In genomic region chr1:179971563-179972496, GRCh38 we compare ENCODE assay signal across 1 cellular context.
TF ChIP-seq lines count a peak whose summit lies in the region.

No MANE protein-coding gene starts in this region.

TF ChIP-seq in K562, 482 proteins besides CTCF, POLR2A, EP300 and RAD21 (continued from another document and continues in another):
- peak; percentile 50; the same call in 1 of the 2 replicates for TF ChIP-seq ZNF407 (IDR thresholded peaks at IDR 0.05; ENCODE audit: low read depth)
- peak; percentile 83; the same call in 1 of the 2 replicates for TF ChIP-seq ILF3 (IDR thresholded peaks at IDR 0.05; ENCODE audit: borderline replicate concordance)
- TF ChIP-seq MCM7 (IDR thresholded peaks at IDR 0.05): 0 out of 4 replicates have a peak, but pooled peaks of 1 of the 2 experiments have one; percentile 56
- no peak for TF ChIP-seq PHF8 (IDR thresholded peaks at IDR 0.05; ENCODE audit: borderline replicate concordance, low read length)
- TF ChIP-seq NR4A1 (CRISPR knock-in tag; IDR thresholded peaks at IDR 0.05): no peak
- TF ChIP-seq NR4A1 (tag; IDR thresholded peaks at IDR 0.05): peak; percentile 55; the same call in 1 of the 2 replicates
- TF ChIP-seq, protein P1, sequence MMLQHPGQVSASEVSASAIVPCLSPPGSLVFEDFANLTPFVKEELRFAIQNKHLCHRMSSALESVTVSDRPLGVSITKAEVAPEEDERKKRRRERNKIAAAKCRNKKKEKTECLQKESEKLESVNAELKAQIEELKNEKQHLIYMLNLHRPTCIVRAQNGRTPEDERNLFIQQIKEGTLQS (IDR thresholded peaks at IDR 0.05): peak; percentile 77
- TF ChIP-seq, protein P1 (CRISPR knock-in tag; conservative IDR thresholded peaks at IDR 0.05): no peak
- TF ChIP-seq ADNP (tag; IDR thresholded peaks at IDR 0.05): peak; percentile 64; the same call in 1 of the 2 replicates
- peak; percentile 44 for TF ChIP-seq HMGN3 (IDR thresholded peaks at IDR 0.05; ENCODE audit: borderline replicate concordance, extremely low read depth, insufficient read length, low read depth, low read length)
- peak in 1 of 2 experiments; percentile 78; a peak in 2 of 3 replicates for TF ChIP-seq CBX3 (IDR thresholded peaks at IDR 0.05; ENCODE audit: borderline replicate concordance in 1 of 2, low read length in 2 of 2)
- no peak for TF ChIP-seq SMAD2 (IDR thresholded peaks at IDR 0.05; ENCODE audit: low read depth, low read length)
- peak; percentile 82 for TF ChIP-seq NCOA1 (IDR thresholded peaks at IDR 0.05; ENCODE audit: low read depth)
- no peak for TF ChIP-seq ELK1 (CRISPR knock-in tag; IDR thresholded peaks at IDR 0.05)
- peak; percentile 54; the same call in 1 of the 2 replicates for TF ChIP-seq TRIM28 (IDR thresholded peaks at IDR 0.05)
- TF ChIP-seq FOXP1 (CRISPR knock-in tag; IDR thresholded peaks at IDR 0.05): 0 out of 2 replicates have a peak, but pooled peaks have one; percentile 38
- TF ChIP-seq PKNOX1 (IDR thresholded peaks at IDR 0.05): peak; percentile 34
- TF ChIP-seq ZNF644 (tag; IDR thresholded peaks at IDR 0.05; ENCODE audit: low read depth): peak; percentile 85; the same call in 1 of the 2 replicates
- TF ChIP-seq GABPB1 (CRISPR knock-in tag; IDR thresholded peaks at IDR 0.05): no peak; the same call in 1 of the 2 replicates
- TF ChIP-seq TRIM24 (IDR thresholded peaks at IDR 0.05): peak; percentile 85 to 93
- peak; percentile 64; the same call in 1 of the 2 replicates for TF ChIP-seq SMAD4 (CRISPR knock-in tag; conservative IDR thresholded peaks at IDR 0.05)
- peak; percentile 84 for TF ChIP-seq DMBX1 (CRISPR knock-in tag; IDR thresholded peaks at IDR 0.05; ENCODE audit: borderline replicate concordance)
- TF ChIP-seq SREBF1 (IDR thresholded peaks at IDR 0.05; ENCODE audit: borderline replicate concordance, low read depth, low read length): no peak
- TF ChIP-seq RCOR1 (IDR thresholded peaks at IDR 0.05; ENCODE audit: borderline replicate concordance in 1 of 2, low read depth in 2 of 2, low read length in 2 of 2): peak; percentile 91 to 99
- TF ChIP-seq LCOR (CRISPR knock-in tag; IDR thresholded peaks at IDR 0.05): peak; percentile 42; the same call in 1 of the 2 replicates
- peak; percentile 61 for TF ChIP-seq CXXC5 (CRISPR knock-in tag; IDR thresholded peaks at IDR 0.05)
- peak; percentile 92 for TF ChIP-seq PHB2 (IDR thresholded peaks at IDR 0.05; ENCODE audit: low read depth)
- TF ChIP-seq YY1 (IDR thresholded peaks at IDR 0.05; ENCODE audit: borderline replicate concordance in 1 of 3, control insufficient read depth in 1 of 3, extremely low read depth in 1 of 3, insufficient read depth in 3 of 3, insufficient read length in 1 of 3, insufficient replicate concordance in 2 of 3, low read depth in 1 of 3, low read length in 2 of 3): no peak
- peak; percentile 99 for TF ChIP-seq ARID1B (IDR thresholded peaks at IDR 0.05)
- peak; percentile 64; the same call in 1 of the 2 replicates for TF ChIP-seq BCOR (IDR thresholded peaks at IDR 0.05)
- TF ChIP-seq, protein P2, sequence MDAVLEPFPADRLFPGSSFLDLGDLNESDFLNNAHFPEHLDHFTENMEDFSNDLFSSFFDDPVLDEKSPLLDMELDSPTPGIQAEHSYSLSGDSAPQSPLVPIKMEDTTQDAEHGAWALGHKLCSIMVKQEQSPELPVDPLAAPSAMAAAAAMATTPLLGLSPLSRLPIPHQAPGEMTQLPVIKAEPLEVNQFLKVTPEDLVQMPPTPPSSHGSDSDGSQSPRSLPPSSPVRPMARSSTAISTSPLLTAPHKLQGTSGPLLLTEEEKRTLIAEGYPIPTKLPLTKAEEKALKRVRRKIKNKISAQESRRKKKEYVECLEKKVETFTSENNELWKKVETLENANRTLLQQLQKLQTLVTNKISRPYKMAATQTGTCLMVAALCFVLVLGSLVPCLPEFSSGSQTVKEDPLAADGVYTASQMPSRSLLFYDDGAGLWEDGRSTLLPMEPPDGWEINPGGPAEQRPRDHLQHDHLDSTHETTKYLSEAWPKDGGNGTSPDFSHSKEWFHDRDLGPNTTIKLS (IDR thresholded peaks at IDR 0.05; ENCODE audit: borderline replicate concordance, low read depth): 0 out of 2 replicates have a peak, but pooled peaks have one; percentile 31
- 0 out of 2 replicates have a peak, but pooled peaks have one; percentile 63 for TF ChIP-seq ZNF589 (CRISPR knock-in tag; IDR thresholded peaks at IDR 0.05; ENCODE audit: low read depth)
- TF ChIP-seq POLR2AphosphoS2 (IDR thresholded peaks at IDR 0.05; ENCODE audit: low read length): no peak
- TF ChIP-seq, protein P3, sequence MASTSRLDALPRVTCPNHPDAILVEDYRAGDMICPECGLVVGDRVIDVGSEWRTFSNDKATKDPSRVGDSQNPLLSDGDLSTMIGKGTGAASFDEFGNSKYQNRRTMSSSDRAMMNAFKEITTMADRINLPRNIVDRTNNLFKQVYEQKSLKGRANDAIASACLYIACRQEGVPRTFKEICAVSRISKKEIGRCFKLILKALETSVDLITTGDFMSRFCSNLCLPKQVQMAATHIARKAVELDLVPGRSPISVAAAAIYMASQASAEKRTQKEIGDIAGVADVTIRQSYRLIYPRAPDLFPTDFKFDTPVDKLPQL (IDR thresholded peaks at IDR 0.05; ENCODE audit: extremely low read depth, insufficient read length): no peak
- peak; percentile 66; the same call in 1 of the 2 replicates for TF ChIP-seq MEF2D (tag; conservative IDR thresholded peaks at IDR 0.05; ENCODE audit: low read depth)
- peak; percentile 82; the same call in 1 of the 2 replicates for TF ChIP-seq LEF1 (IDR thresholded peaks at IDR 0.05)
- TF ChIP-seq, protein P4, sequence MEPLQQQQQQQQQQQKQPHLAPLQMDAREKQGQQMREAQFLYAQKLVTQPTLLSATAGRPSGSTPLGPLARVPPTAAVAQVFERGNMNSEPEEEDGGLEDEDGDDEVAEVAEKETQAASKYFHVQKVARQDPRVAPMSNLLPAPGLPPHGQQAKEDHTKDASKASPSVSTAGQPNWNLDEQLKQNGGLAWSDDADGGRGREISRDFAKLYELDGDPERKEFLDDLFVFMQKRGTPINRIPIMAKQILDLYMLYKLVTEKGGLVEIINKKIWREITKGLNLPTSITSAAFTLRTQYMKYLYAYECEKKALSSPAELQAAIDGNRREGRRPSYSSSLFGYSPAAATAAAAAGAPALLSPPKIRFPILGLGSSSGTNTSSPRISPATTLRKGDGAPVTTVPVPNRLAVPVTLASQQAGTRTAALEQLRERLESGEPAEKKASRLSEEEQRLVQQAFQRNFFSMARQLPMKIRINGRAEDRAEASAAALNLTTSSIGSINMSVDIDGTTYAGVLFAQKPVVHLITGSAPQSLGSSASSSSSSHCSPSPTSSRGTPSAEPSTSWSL (CRISPR knock-in tag; IDR thresholded peaks at IDR 0.05; ENCODE audit: borderline replicate concordance): no peak
- peak; percentile 77; the same call in 1 of the 2 replicates for TF ChIP-seq ZNF766 (CRISPR knock-in tag; conservative IDR thresholded peaks at IDR 0.05)
